In the genomic region with DNA sequence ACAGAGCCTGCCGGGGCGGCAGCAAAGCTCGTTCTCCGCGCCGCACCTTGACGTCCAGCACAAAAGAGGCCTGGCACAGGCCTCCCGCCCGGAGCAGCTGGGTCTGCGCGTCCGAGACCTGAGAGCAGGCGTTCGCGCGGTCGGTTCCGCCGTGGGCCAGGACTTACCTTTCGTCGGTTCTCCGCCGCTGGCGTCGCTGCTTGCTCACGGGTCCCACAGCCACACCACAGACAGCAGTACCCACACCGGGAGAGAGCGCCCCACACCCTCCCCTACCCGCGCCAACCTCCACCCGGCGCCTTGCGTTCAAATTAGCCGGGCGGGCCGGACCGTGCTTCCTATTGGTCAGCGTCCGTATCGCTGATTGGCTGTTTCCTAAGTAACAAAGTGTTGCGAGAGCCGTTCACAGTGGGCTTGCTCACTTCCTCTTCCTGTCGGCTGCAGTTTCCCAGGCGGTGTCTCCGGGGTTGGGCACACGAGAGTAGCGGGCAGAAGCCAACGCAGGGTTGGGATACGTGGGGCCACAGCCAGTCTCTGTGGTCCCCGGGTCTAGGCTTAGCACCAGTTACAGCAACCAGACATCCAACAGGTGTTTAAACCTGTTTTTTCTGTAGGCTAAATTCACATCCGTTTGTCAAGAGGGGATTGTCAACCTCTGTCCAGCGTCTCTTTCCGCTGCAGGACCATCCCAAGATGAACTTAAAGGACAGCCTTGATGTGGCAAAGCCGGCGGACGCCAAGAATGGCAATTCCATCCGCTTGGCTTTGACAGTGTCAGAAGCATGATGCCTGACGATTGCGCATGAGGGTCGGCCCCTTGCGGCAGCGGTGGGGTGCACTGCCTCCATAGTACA, we compare ENCODE assay signal across 8 cellular contexts. TPM values are rescaled to one million over a fixed set of nuclear protein-coding genes. Genes with fewer than 3 reads are reported as not detected.
A peak's percentile ranks its signal among the peaks of the same experiment; 100 is the strongest.
DNase-seq lines count a peak whose midpoint lies in the region; ATAC-seq and TF ChIP-seq lines count a peak whose summit lies in the region.

Gene KIF18B, minus strand, starts transcription at position 313 of the 854 bp plus-strand sequence. CDS start 11,429 bp downstream, outside the sequence.

- H3K27me3 Mint-ChIP-seq in activated CD4-positive, alpha-beta T cell treated with anti-CD3 and anti-CD28 coated beads, Interleukin-2, amount 10 ng/mL, durations not matched to agents 24 days and 14 days: no peaks in the 10 kb centered on the region

- TF ChIP-seq CTCF in coronary artery (IDR thresholded peaks at IDR 0.05): no peak

- H3K36me3 Mint-ChIP-seq in activated CD4-positive, alpha-beta T cell treated with anti-CD3 and anti-CD28 coated beads, Interleukin-2, amount 10 ng/mL, durations not matched to agents 24 days and 14 days (ENCODE audit: low read depth): peaks cover 14% of the 10 kb centered on the region

- H3K4me1 Mint-ChIP-seq in activated CD4-positive, alpha-beta T cell treated with anti-CD3 and anti-CD28 coated beads, Interleukin-2, amount 10 ng/mL, durations not matched to agents 24 days and 14 days: peaks cover 26% of the 10 kb centered on the region

- H3K9me3 Mint-ChIP-seq in activated CD4-positive, alpha-beta T cell treated with anti-CD3 and anti-CD28 coated beads, Interleukin-2, amount 10 ng/mL, durations not matched to agents 24 days and 14 days: no peaks in the 10 kb centered on the region

- peak within 1 kb of the TSS; percentile 95 for H3K4me3 Mint-ChIP-seq in activated CD4-positive, alpha-beta T cell treated with anti-CD3 and anti-CD28 coated beads, Interleukin-2, amount 10 ng/mL, durations not matched to agents 24 days and 14 days

- DNase-seq in C1 segment of cervical spinal cord (lab: John Stamatoyannopoulos, UW): peak in 13 of 14 donors; percentile 9 to 83 (median 72)
- DNase-seq in NCI-H69 (lab: John Stamatoyannopoulos, UW): peak; percentile 99
- DNase-seq in activated CD4-positive, alpha-beta T cell treated with anti-CD3 and anti-CD28 coated beads, Interleukin-2, amount 10 ng/mL, durations not matched to agents 24 days and 14 days: peak; percentile 98
- peak; percentile 88 for DNase-seq in coronary artery (ENCODE audit: low spot score)
- DNase-seq in left lobe of liver (ENCODE audit: low spot score): peak; percentile 87
- peak; percentile 87 to 93 for DNase-seq in stimulated activated CD4-positive, alpha-beta T cell treated with anti-CD3 and anti-CD28 coated beads, Interleukin-2, amount 100 ng/mL, for 24 hours

- H3K27ac ChIP-seq in coronary artery: peak within 1 kb of the TSS in 1 of 2 donors; percentile 50

- peak within 1 kb of the TSS; percentile 95 for H3K27ac Mint-ChIP-seq in activated CD4-positive, alpha-beta T cell treated with anti-CD3 and anti-CD28 coated beads, Interleukin-2, amount 10 ng/mL, durations not matched to agents 24 days and 14 days

- intact Hi-C loops in activated CD4-positive, alpha-beta T cell treated with anti-CD3 and anti-CD28 coated beads, Interleukin-2, amount 10 ng/mL, durations not matched to agents 24 days and 14 days (cut with micrococcal nuclease): loop anchor here (1.0 to 2.0 kb wide), 4 partner anchors 21 to 103 kb away; partner anchors contain the start of genes C1QL1, DCAKD and EFTUD2

- peak within 1 kb of the TSS; percentile 74 for H3K4me3 ChIP-seq in coronary artery

- ATAC-seq in GM19324 (IDR thresholded peaks at IDR 0.05; ENCODE audit: low FRiP score, unreplicated experiment): peak; percentile 93
- ATAC-seq in HG03521 (IDR thresholded peaks at IDR 0.05; ENCODE audit: unreplicated experiment): peak; percentile 88
- ATAC-seq in left lobe of liver: peak; percentile 99

RNA-seq across cellular contexts. Expression of gene KIF18B, which starts in this region (rescaled TPM):
- 42.1 and 42.7 TPM in 2 replicates for total RNA-seq in activated CD4-positive, alpha-beta T cell treated with anti-CD3 and anti-CD28 coated beads, Interleukin-2, amount 10 ng/mL, durations not matched to agents 24 days and 14 days
- 0.25 TPM for total RNA-seq in left lobe of liver

Comparison
In these comparisons a context has a peak if more than half of its experiments do, and no peak if none do; other contexts are left out.
1. RNA of gene KIF18B (total RNA-seq): 42.1 to 42.7 TPM in activated CD4-positive, alpha-beta T cell treated with anti-CD3 and anti-CD28 coated beads, Interleukin-2, amount 10 ng/mL, durations not matched to agents 24 days and 14 days; 0.25 TPM in left lobe of liver (single experiment); every median in the first group is over 10 times any median in the second.
2. Peak in DNase-seq and ATAC-seq in left lobe of liver; RNA of the gene not detected or under 1 TPM.
3. Peak in every context shown above with its lines, with median percentiles within 50 percentile points of each other: DNase-seq and ATAC-seq.